In the genomic region with DNA sequence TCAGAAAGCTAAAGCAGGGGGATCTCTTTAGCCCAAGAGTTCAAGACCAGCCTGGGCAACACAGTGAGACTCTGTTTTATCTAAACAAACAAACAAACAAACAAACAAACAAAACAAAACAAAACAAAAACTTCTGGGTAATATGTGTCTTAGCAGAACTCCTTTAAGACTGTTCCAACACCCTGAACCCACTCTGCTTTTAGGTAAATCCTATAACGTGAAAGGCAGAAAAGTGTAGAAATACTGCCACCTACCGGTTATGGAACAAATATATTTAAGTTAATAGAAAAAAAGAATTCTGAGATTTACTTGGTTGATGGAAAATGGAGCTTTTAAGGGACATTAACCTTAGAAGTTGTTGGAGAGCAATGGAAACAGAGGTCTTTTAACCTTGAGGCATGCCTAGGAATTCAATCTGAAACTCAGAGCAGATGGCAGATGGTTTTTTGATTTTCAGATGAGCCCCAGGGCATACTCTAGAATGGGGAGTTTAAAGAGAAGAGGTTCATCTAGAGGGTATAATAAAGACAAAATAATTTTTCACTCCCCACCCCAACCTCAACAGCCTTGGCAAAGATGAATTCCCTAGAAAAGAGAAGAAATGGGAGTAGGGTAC, we compare ENCODE assay signal across 8 cellular contexts. TPM values are rescaled to one million over a fixed set of nuclear protein-coding genes. Genes with fewer than 3 reads are reported as not detected.
DNase-seq lines count a peak whose midpoint lies in the region; ATAC-seq and TF ChIP-seq lines count a peak whose summit lies in the region.

No MANE protein-coding gene starts in this region.

- H3K9me3 ChIP-seq in Karpas-422 (ENCODE audit: low read length) (no peaks in the 10 kb centered on the region), PC-9 (ENCODE audit: insufficient read depth, low read depth) (no peaks in the 10 kb centered on the region)

- ATAC-seq in GM21515 (IDR thresholded peaks at IDR 0.05; ENCODE audit: unreplicated experiment), result no peak
- no peak for ATAC-seq in GM18868 (IDR thresholded peaks at IDR 0.05; ENCODE audit: unreplicated experiment)
- ATAC-seq in HG03159 (IDR thresholded peaks at IDR 0.05; ENCODE audit: unreplicated experiment), result no peak

- H3K36me3 ChIP-seq in Karpas-422 (ENCODE audit: insufficient read depth, low read length) (no peaks in the 10 kb centered on the region), PC-9 (ENCODE audit: low read depth) (no peaks in the 10 kb centered on the region)

- H3K79me2 ChIP-seq in Karpas-422 (ENCODE audit: low read length), result no peaks in the 10 kb centered on the region
- no peaks in the 10 kb centered on the region for H3K79me2 ChIP-seq in PC-9 (ENCODE audit: low read depth)

- no peaks in the 10 kb centered on the region for H4K20me1 ChIP-seq in Karpas-422 (ENCODE audit: insufficient read depth, low read depth, low read length)
- no peaks in the 10 kb centered on the region for H4K20me1 ChIP-seq in PC-9 (ENCODE audit: insufficient read depth)

- no peaks in the 10 kb centered on the region for H3K27me3 ChIP-seq in Karpas-422 (ENCODE audit: low read length)
- H3K27me3 ChIP-seq in PC-9 (ENCODE audit: insufficient read depth, low read depth), result no peaks in the 10 kb centered on the region

- CTCF ChIA-PET in PC-9 (lab: Charles Lee), result interaction anchor here (0.6 to 0.7 kb wide), 2 partner anchors 20 to 612 kb away, joined by 3 to 4 read pairs; no protein-coding TSS in a partner anchor

- H3K9ac ChIP-seq in Karpas-422 (ENCODE audit: low read length), result no peak overlapping the region

- H3K9me2 ChIP-seq in Karpas-422 (replicated peaks; ENCODE audit: insufficient read depth, low read length) (no peaks in the 10 kb centered on the region), PC-9 (ENCODE audit: insufficient read depth) (no peaks in the 10 kb centered on the region)

- no peak overlapping the region for H2AFZ ChIP-seq in Karpas-422 (ENCODE audit: low read length)
- no peak overlapping the region for H2AFZ ChIP-seq in PC-9

- DNase-seq in Daoy (ENCODE audit: low read depth), result peak; percentile 38
- DNase-seq in Karpas-422, result peak; percentile 94
- DNase-seq in PC-9, result peak in 1 of 2 experiments; percentile 39
- DNase-seq in effector CD4-positive, alpha-beta T cell, result peak; percentile 7
- DNase-seq in middle frontal gyrus (ENCODE audit: extremely low spot score, low spot score), result peak; percentile 47

- no TSS peak for BruUV-seq in PC-9 (replicated peaks; lab: Mats Ljungman, UMichigan)

- TF ChIP-seq CTCF in PC-9 (conservative IDR thresholded peaks at IDR 0.05), result peak; percentile 85

- H3K4me2 ChIP-seq in Karpas-422 (ENCODE audit: low read depth, low read length, poor library complexity, severe bottlenecking) (no peak overlapping the region), PC-9 (no peak overlapping the region)

- H3K4me1 ChIP-seq in Karpas-422 (ENCODE audit: low read length) (peaks cover 8% of the 10 kb centered on the region), PC-9 (replicated peaks; ENCODE audit: insufficient read depth) (no peaks in the 10 kb centered on the region)

- POLR2A ChIA-PET in PC-9 (lab: Charles Lee; ENCODE audit: unreplicated experiment), result interaction anchor here (0.5 kb wide), 1 partner anchor 1434 kb away, joined by 3 read pairs; no protein-coding TSS in a partner anchor

- intact Hi-C loops in PC-9 (cut with micrococcal nuclease; ENCODE audit: unreplicated experiment), result loop anchor here (5.0 kb wide), 1 partner anchor 482 kb away; no protein-coding TSS in a partner anchor

- H3K27ac ChIP-seq in Karpas-422 (ENCODE audit: low read length) (no peak overlapping the region), PC-9 (no peak overlapping the region)

- H3K4me3 ChIP-seq in Karpas-422 (ENCODE audit: low read length) (no peak overlapping the region), PC-9 (no peak overlapping the region)

- H3F3A ChIP-seq in PC-9 (ENCODE audit: insufficient read depth, low read depth), result no peaks in the 10 kb centered on the region

RNA-seq across cellular contexts. Expression of a gene that starts 38.5 kb away (rescaled TPM):
- total RNA-seq in Daoy (2014; rRNA removed; shearing (Covaris generic)), result 244 and 253 TPM in 2 replicates
- 41.0 and 49.6 TPM in 2 replicates for total RNA-seq in Karpas-422 (2014; rRNA removed; shearing (Covaris generic); ENCODE audit: low replicate concordance)
- 49.6 and 63.3 TPM in 2 replicates for total RNA-seq in PC-9 (2021)
